In genomic region chr3:12070098-12070497, GRCh38 we compare ENCODE assay signal across 31 cellular contexts.
"Had no signal": no experiment of that assay in that cellular context is flagged by ENCODE, and none has a peak within 500 bp of the region (broad histone marks: within the 10 kb centered on the region; RNA-seq: fewer than 3 reads in every experiment).

No MANE protein-coding gene starts in this region.

- H3K27me3 ChIP-seq: adrenal gland, body of pancreas, brain microvascular endothelial cell, breast epithelium had no signal

- DNase-seq: activated B cell treated with CpG ODN at 0.5 μM for 24 hours; activated CD4-positive, alpha-beta memory T cell treated with anti-CD3 and anti-CD28 coated beads for 36 hours; activated CD4-positive, alpha-beta T cell treated with anti-CD3 and anti-CD28 coated beads for 4 hours; activated CD4-positive, alpha-beta T cell treated with anti-CD3 and anti-CD28 coated beads, Interleukin-2, amount 10 ng/mL, durations not matched to agents 24 days and 14 days; activated CD4-positive, alpha-beta T cell treated with anti-CD3 and anti-CD28 coated beads, Interleukin-2, amount 50 U/mL, for 1 hour; activated CD4-positive, alpha-beta T cell treated with anti-CD3 and anti-CD28 coated beads, Interleukin-2, amount 50 U/mL, for 4 hours; activated CD4-positive, CD25-positive, alpha-beta regulatory T cell treated with anti-CD3 and anti-CD28 coated beads, Interleukin-2, amount 50 U/mL, for 72 hours; activated CD8-positive, alpha-beta memory T cell treated with anti-CD3 and anti-CD28 coated beads, Interleukin-2, amount 50 U/mL, for 4 hours; activated CD8-positive, alpha-beta T cell treated with anti-CD3 and anti-CD28 coated beads for 36 hours; activated effector memory CD4-positive, alpha-beta T cell treated with anti-CD3 and anti-CD28 coated beads, Interleukin-2, amount 50 U/mL, for 16 hours; activated gamma-delta T cell treated with Interleukin-2 at 50 U/mL for 16 hours; activated naive CD4-positive, alpha-beta T cell; activated naive CD4-positive, alpha-beta T cell treated with anti-CD3 and anti-CD28 coated beads for 36 hours; activated naive CD4-positive, alpha-beta T cell treated with anti-CD3 and anti-CD28 coated beads, Interleukin-2, amount 50 U/mL, for 16 hours; activated naive CD8-positive, alpha-beta T cell treated with anti-CD3 and anti-CD28 coated beads for 36 hours; activated T-cell treated with anti-CD3 and anti-CD28 coated beads for 4 hours; activated T-cell treated with anti-CD3 and anti-CD28 coated beads, Interleukin-2, amount 50 U/mL, for 1 hour; activated T-cell treated with anti-CD3 and anti-CD28 coated beads, Interleukin-2, amount 50 U/mL, for 4 hours; activated T-cell treated with anti-CD3 and anti-CD28 coated beads, Interleukin-2, amount 50 U/mL, for 72 hours; adrenal gland; amniotic stem cell; body of pancreas; brain microvascular endothelial cell; central memory CD4-positive, alpha-beta T cell; T-helper 17 cell had no signal

- H3K4me3 ChIP-seq: adrenal gland, body of pancreas, breast epithelium had no signal

- H3K4me1 ChIP-seq: adrenal gland, body of pancreas, breast epithelium had no signal

- H3K27ac ChIP-seq: adrenal gland, body of pancreas, brain microvascular endothelial cell, breast epithelium, VCaP had no signal

- H3K36me3 ChIP-seq: adrenal gland, brain microvascular endothelial cell, breast epithelium had no signal

- FAIRE-seq: astrocyte, TTC549 had no signal

- ATAC-seq: activated CD8-positive, alpha-beta T cell treated with anti-CD3 and anti-CD28 coated beads for 36 hours; activated naive CD4-positive, alpha-beta T cell treated with anti-CD3 and anti-CD28 coated beads, Interleukin-2, amount 50 U/mL, for 72 hours; activated T-cell treated with anti-CD3 and anti-CD28 coated beads, Interleukin-2, amount 50 U/mL, for 4 hours; activated T-cell treated with anti-CD3 and anti-CD28 coated beads, Interleukin-2, amount 50 U/mL, for 72 hours; activated T-helper 17 cell treated with anti-CD3 and anti-CD28 coated beads, Interleukin-2, amount 50 U/mL, for 72 hours; body of pancreas; T-helper 17 cell had no signal

- H3K9me3 ChIP-seq: adrenal gland, body of pancreas, breast epithelium had no signal
